ENCODE assay signal across 22 cellular contexts in the genomic region with DNA sequence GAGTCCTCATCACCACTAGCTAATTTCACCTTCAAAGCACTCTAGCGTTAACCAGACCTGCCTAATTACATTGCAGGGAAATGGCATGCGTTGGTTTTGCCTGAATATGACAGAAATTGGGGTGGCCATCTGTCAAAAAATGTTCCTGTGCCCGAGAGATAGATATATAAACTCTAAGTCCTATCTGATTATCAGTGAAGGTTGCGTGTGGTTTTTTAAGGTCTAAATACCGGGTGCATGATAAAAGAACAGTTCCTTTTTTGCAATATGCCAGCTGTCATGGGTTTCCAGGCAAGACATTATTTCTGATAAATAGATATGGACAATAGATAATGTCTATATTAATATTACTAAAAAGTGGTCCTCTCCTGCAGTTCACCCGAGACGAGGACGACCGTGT.
"Had no signal": no experiment of that assay in that cellular context is flagged by ENCODE, and none has a peak within 500 bp of the region (broad histone marks: within the 10 kb centered on the region; RNA-seq: fewer than 3 reads in every experiment).

No MANE protein-coding gene starts in this region.

- H3K79me2 ChIP-seq: hepatocyte had no signal

- H2AFZ ChIP-seq: hepatocyte had no signal

- H3K27ac ChIP-seq: foreskin keratinocyte, hepatocyte, lower lobe of right lung, sigmoid colon, transverse colon had no signal

- H3K4me3 ChIP-seq: hepatocyte, lower lobe of right lung, mucosa of descending colon, sigmoid colon, smooth muscle cell, transverse colon had no signal

- ATAC-seq: activated T-cell treated with anti-CD3 and anti-CD28 coated beads, Interleukin-2, amount 50 U/mL, for 4 hours; foreskin keratinocyte; left lobe of liver; lower lobe of right lung; mucosa of descending colon; stimulated activated memory B cell treated with anti-CD40 and anti-IgM and Interleukin-4, amounts not matched to agents 10 μg/mL and 1 μg/mL and 100 μg/mL, for 72 hours had no signal

- DNase-seq: activated CD4-positive, alpha-beta T cell treated with anti-CD3 and anti-CD28 coated beads for 4 hours; activated CD4-positive, alpha-beta T cell treated with anti-CD3 and anti-CD28 coated beads, Interleukin-2, amount 50 U/mL, for 48 hours; activated CD4-positive, CD25-positive, alpha-beta regulatory T cell; activated CD8-positive, alpha-beta memory T cell treated with anti-CD3 and anti-CD28 coated beads, Interleukin-2, amount 50 U/mL, for 48 hours; activated naive CD4-positive, alpha-beta T cell; activated naive CD8-positive, alpha-beta T cell treated with anti-CD3 and anti-CD28 coated beads for 36 hours; activated T-cell treated with anti-CD3 and anti-CD28 coated beads, Interleukin-2, amount 50 U/mL, for 4 hours; effector memory CD4-positive, alpha-beta T cell; foreskin keratinocyte; immature natural killer cell; lower lobe of right lung; mesendoderm; mucosa of descending colon; occipital lobe; posterior cingulate gyrus; sigmoid colon; stimulated activated CD4-positive, alpha-beta T cell treated with anti-CD3 and anti-CD28 coated beads, Interleukin-15, amount 100 ng/mL, for 24 hours; transverse colon had no signal

- H3K9me3 ChIP-seq: lower lobe of right lung, mucosa of descending colon, sigmoid colon, transverse colon had no signal

- H3K36me3 ChIP-seq: lower lobe of right lung, sigmoid colon, transverse colon had no signal

- H3K4me1 ChIP-seq: foreskin keratinocyte had no signal

- H3K4me2 ChIP-seq: hepatocyte, smooth muscle cell had no signal
